1 cellular context compared by ENCODE assay signal in the genomic region with DNA sequence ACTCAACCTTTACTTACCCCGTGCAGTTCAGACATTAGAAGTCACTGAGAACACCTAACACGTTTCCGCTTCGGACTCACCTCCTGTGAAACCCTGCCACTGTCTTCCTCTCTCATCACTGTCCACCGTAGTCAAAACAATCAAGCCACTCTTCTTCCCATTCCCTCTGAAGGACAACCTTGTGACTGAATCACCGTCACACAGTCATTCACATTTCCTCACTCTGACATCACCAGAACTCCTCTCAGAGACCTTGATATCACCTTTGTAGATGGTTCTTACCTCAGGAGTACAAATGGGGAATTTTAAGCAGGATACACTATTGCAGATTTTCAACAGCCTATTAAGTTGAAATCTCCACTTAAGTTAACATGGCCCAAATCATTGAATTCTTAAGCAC.
TF ChIP-seq lines count a peak whose summit lies in the region.

No MANE protein-coding gene starts in this region.

TF ChIP-seq in HepG2, 621 proteins besides CTCF, POLR2A, EP300 and RAD21 (continued from another document):
- TF ChIP-seq, protein P1, sequence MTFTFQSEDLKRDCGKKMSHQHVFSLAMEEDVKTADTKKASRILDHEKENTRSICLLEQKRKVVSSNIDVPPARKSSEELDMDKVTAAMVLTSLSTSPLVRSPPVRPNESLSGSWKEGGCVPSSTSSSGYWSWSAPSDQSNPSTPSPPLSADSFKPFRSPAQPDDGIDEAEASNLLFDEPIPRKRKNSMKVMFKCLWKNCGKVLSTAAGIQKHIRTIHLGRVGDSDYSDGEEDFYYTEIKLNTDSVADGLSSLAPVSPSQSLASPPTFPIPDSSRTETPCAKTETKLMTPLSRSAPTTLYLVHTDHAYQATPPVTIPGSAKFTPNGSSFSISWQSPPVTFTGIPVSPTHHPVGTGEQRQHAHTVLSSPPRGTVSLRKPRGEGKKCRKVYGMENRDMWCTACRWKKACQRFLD (CRISPR knock-in tag; IDR thresholded peaks at IDR 0.05; ENCODE audit: borderline replicate concordance) = no peak
TF ChIP-seq in HepG2: peak in this region for 0.
